In genomic region chr2:215617060-215617824, GRCh38 we compare ENCODE assay signal across 23 cellular contexts.
DNase-seq lines count a peak whose midpoint lies in the region; ATAC-seq, FAIRE-seq and TF ChIP-seq lines count a peak whose summit lies in the region.
"Had no signal": no experiment of that assay in that cellular context is flagged by ENCODE, and none has a peak within 500 bp of the region (broad histone marks: within the 10 kb centered on the region; RNA-seq: fewer than 3 reads in every experiment).

No MANE protein-coding gene starts in this region.

- intact Hi-C loops in HepG2 (cut with micrococcal nuclease; ENCODE audit: unreplicated experiment), result loop anchor here (2.0 to 5.0 kb wide), 2 partner anchors 180 to 200 kb away; partner anchors contain the start of gene FN1
- intact Hi-C loops in right lobe of liver (cut with DNase I), result no loop called here

- FAIRE-seq in HepG2 (lab: Jason Lieb, UNC) (peak; percentile 71), astrocyte (lab: Jason Lieb, UNC) (no peak)
- FAIRE-seq: GM12878 had no signal

- H3K4me1 ChIP-seq in HepG2 (ENCODE audit: insufficient read depth, low read length), result peaks cover 91% of the 10 kb centered on the region
- no peaks in the 10 kb centered on the region for H3K4me1 ChIP-seq in right lobe of liver
- peaks cover 26% of the 10 kb centered on the region for H3K4me1 ChIP-seq in astrocyte (ENCODE audit: insufficient read depth, low read length)

- peak overlapping the region; percentile 59 for H3K9ac ChIP-seq in HepG2 (ENCODE audit: insufficient read depth, low read depth, low read length)
- H3K9ac ChIP-seq in astrocyte (ENCODE audit: low read length), result no peak overlapping the region
- H3K9ac ChIP-seq: SK-N-SH had no signal

- H3K27ac Mint-ChIP-seq in astrocyte (ENCODE audit: unreplicated experiment) (peak overlapping the region; percentile 20), nephron progenitor cell (peak overlapping the region; percentile 66)
- H3K27ac Mint-ChIP-seq: H9, HFFc6 had no signal

- peaks cover 5% of the 10 kb centered on the region for H3K9me3 Mint-ChIP-seq in astrocyte (ENCODE audit: unreplicated experiment)
- H3K9me3 Mint-ChIP-seq in nephron progenitor cell, result peaks cover 38% of the 10 kb centered on the region
- H3K9me3 Mint-ChIP-seq: HFFc6 had no signal

- peaks cover 1% of the 10 kb centered on the region for H3K36me3 Mint-ChIP-seq in astrocyte (ENCODE audit: low read depth, unreplicated experiment)
- H3K36me3 Mint-ChIP-seq in nephron progenitor cell (ENCODE audit: low read depth), result peaks cover 27% of the 10 kb centered on the region

- in situ Hi-C loops in HepG2 (cut with HindIII; ENCODE audit: extremely low pct_ligation_motif_present, low pct_unique_long_range_greater_than_20kb), result loop anchor here (5.0 kb wide), 2 partner anchors 65 to 185 kb away; no protein-coding TSS in a partner anchor

- TF ChIP-seq CTCF in HepG2 (CRISPR knock-in tag; IDR thresholded peaks at IDR 0.05) (no peak), right lobe of liver (IDR thresholded peaks at IDR 0.05) (no peak), astrocyte (IDR thresholded peaks at IDR 0.05; ENCODE audit: insufficient read depth, low read depth, low read length) (no peak), nephron progenitor cell (IDR thresholded peaks at IDR 0.05) (no peak)

- H3K4me1 Mint-ChIP-seq in astrocyte (ENCODE audit: low read depth, unreplicated experiment), result peaks cover 49% of the 10 kb centered on the region
- peaks cover 65% of the 10 kb centered on the region for H3K4me1 Mint-ChIP-seq in nephron progenitor cell

- peak; percentile 63 to 100; a peak in 3 of 4 replicates for TF ChIP-seq EP300 in HepG2 (IDR thresholded peaks at IDR 0.05; ENCODE audit: low read depth in 2 of 2, low read length in 2 of 2)
- TF ChIP-seq EP300 in HepG2 (CRISPR knock-in tag; IDR thresholded peaks at IDR 0.05; ENCODE audit: borderline replicate concordance), result peak; percentile 99

- peak; percentile 98 for DNase-seq in HepG2 (ENCODE audit: low spot score)
- DNase-seq in right lobe of liver, result no peak
- DNase-seq in astrocyte (ENCODE audit: low read depth), result no peak
- DNase-seq in nephron progenitor cell, result no peak
- no peak for DNase-seq in putamen (ENCODE audit: low spot score)
- DNase-seq in DMS 273 (lab: John Stamatoyannopoulos, UW; ENCODE audit: unreplicated experiment), result no peak
- no peak for DNase-seq in NCI-H1436 treated with DMSO at 0.1 percent for 48 hours (lab: John Stamatoyannopoulos, UW)
- DNase-seq: DMS 273 treated with DMSO at 0.1 percent for 48 hours; DMS79 treated with DMSO at 0.1 percent for 48 hours; H9; HFFc6; NCI-H1417; NCI-H1930; NCI-H226; NCI-H510A treated with DMSO at 0.1 percent for 48 hours; NCI-H748 treated with DMSO at 0.1 percent for 48 hours; NK-92 treated with Interleukin-12 subunit alpha and Interleukin-12 subunit beta, amount 100 ng/mL, for 24 hours; SIG-M5; SK-N-SH had no signal

- H3K27me3 ChIP-seq in HepG2 (ENCODE audit: control insufficient read depth in 1 of 2, insufficient read depth in 2 of 2, low read length in 2 of 2) (no peaks in the 10 kb centered on the region), right lobe of liver (no peaks in the 10 kb centered on the region), astrocyte (ENCODE audit: insufficient read depth, low read length) (no peaks in the 10 kb centered on the region)

- BruUV-seq in HepG2 (replicated peaks; lab: Mats Ljungman, UMichigan), result no TSS peak

- no peaks in the 10 kb centered on the region for H3K27me3 Mint-ChIP-seq in astrocyte (ENCODE audit: low read depth, unreplicated experiment)
- peaks cover 8% of the 10 kb centered on the region for H3K27me3 Mint-ChIP-seq in nephron progenitor cell (ENCODE audit: low read depth, poor library complexity)

- no peaks in the 10 kb centered on the region for H3K9me3 ChIP-seq in HepG2 (ENCODE audit: low read length)
- H3K9me3 ChIP-seq in right lobe of liver, result no peaks in the 10 kb centered on the region
- H3K9me3 ChIP-seq in astrocyte (ENCODE audit: insufficient read depth, low read depth, low read length), result no peaks in the 10 kb centered on the region
- H3K9me3 ChIP-seq: SK-N-SH had no signal

- H3K4me2 ChIP-seq in HepG2 (ENCODE audit: low read depth, low read length) (peak overlapping the region; percentile 36), astrocyte (ENCODE audit: low read length) (no peak overlapping the region)
- H3K4me2 ChIP-seq: SK-N-SH had no signal

- H2AFZ ChIP-seq in HepG2 (ENCODE audit: low read length), result no peak overlapping the region
- H2AFZ ChIP-seq in astrocyte (ENCODE audit: low read depth, low read length), result no peak overlapping the region

- 44% methylated on average over 4 of the region's 4 CpGs for WGBS in HepG2 (ENCODE audit: low lambda C conversion rate)
- 43% methylated on average over 4 of the region's 4 CpGs for WGBS in right lobe of liver (ENCODE audit: insufficient coverage, low coverage, low lambda C conversion rate, missing lambda C conversion rate)

- H4K20me1 ChIP-seq in HepG2 (ENCODE audit: insufficient read depth, low read length), result no peaks in the 10 kb centered on the region
- no peaks in the 10 kb centered on the region for H4K20me1 ChIP-seq in astrocyte (ENCODE audit: insufficient read depth, low read length)

- H3K36me3 ChIP-seq in HepG2 (replicated peaks in 1 of 2; ENCODE audit: control insufficient read depth in 1 of 2, insufficient read depth in 2 of 2, low read length in 2 of 2), result no peaks in the 10 kb centered on the region
- no peaks in the 10 kb centered on the region for H3K36me3 ChIP-seq in right lobe of liver
- no peaks in the 10 kb centered on the region for H3K36me3 ChIP-seq in astrocyte (ENCODE audit: insufficient read depth, low read length)

- no peaks in the 10 kb centered on the region for H3K79me2 ChIP-seq in HepG2 (ENCODE audit: insufficient read depth, low read length)
- no peaks in the 10 kb centered on the region for H3K79me2 ChIP-seq in astrocyte (ENCODE audit: insufficient read depth, low read length)

- CTCF ChIA-PET in HepG2 (lab: Yijun Ruan, JAX; ENCODE audit: low intra/inter-chr PET ratio, low total read pairs), result no interaction called here

- H3K4me3 ChIP-seq in HepG2 (replicated peaks in 1 of 3; ENCODE audit: insufficient read depth in 1 of 3, low read depth in 2 of 3, low read length in 3 of 3) (no peak overlapping the region; a peak in 1 of 6 replicates), right lobe of liver (no peak overlapping the region), astrocyte (ENCODE audit: insufficient read depth, low read depth, low read length) (no peak overlapping the region)
- H3K4me3 ChIP-seq: GM12878 had no signal

- ATAC-seq in HepG2 (peak; percentile 68), right lobe of liver (no peak)
- ATAC-seq: GM12878, Panc1 had no signal

- TF ChIP-seq RAD21 in HepG2 (CRISPR knock-in tag; IDR thresholded peaks at IDR 0.05), result no peak; the same call in 1 of the 2 replicates

- POLR2A ChIA-PET in HepG2 (lab: Yijun Ruan, JAX), result interaction anchor here (3.2 kb wide), 1 partner anchor 64 kb away, joined by 13 read pairs; no protein-coding TSS in a partner anchor

- H3K27ac ChIP-seq in HepG2 (ENCODE audit: extremely low read length, insufficient read depth, low read length), result peak overlapping the region; percentile 90
- H3K27ac ChIP-seq in right lobe of liver, result no peak overlapping the region
- H3K27ac ChIP-seq in astrocyte (ENCODE audit: low read depth, low read length), result no peak overlapping the region
- H3K27ac ChIP-seq: C4-2B, HL-60 had no signal

- H3K4me3 Mint-ChIP-seq in astrocyte (ENCODE audit: unreplicated experiment) (no peak overlapping the region), nephron progenitor cell (no peak overlapping the region)
- H3K4me3 Mint-ChIP-seq: H9, HFFc6 had no signal

- TF ChIP-seq POLR2A in HepG2 (IDR thresholded peaks at IDR 0.05; ENCODE audit: insufficient read depth in 1 of 2, low read depth in 2 of 2, low read length in 2 of 2) (no peak), right lobe of liver (IDR thresholded peaks at IDR 0.05) (no peak)

TF ChIP-seq in HepG2, 621 proteins besides CTCF, POLR2A, EP300 and RAD21 (continues in another document):
- TF ChIP-seq IKZF4 (CRISPR knock-in tag; IDR thresholded peaks at IDR 0.05; ENCODE audit: borderline replicate concordance, low read depth, not compliant biosample characterization), result no peak
- TF ChIP-seq ZNF20 (CRISPR knock-in tag; IDR thresholded peaks at IDR 0.05), result no peak
- no peak for TF ChIP-seq RELA (CRISPR knock-in tag; IDR thresholded peaks at IDR 0.05)
- no peak for TF ChIP-seq ZNF563 (CRISPR knock-in tag; IDR thresholded peaks at IDR 0.05)
- peak; percentile 92 for TF ChIP-seq POGZ (CRISPR knock-in tag; IDR thresholded peaks at IDR 0.05)
- no peak for TF ChIP-seq NPAS2 (CRISPR knock-in tag; IDR thresholded peaks at IDR 0.05; ENCODE audit: borderline replicate concordance)
- TF ChIP-seq TIGD3 (CRISPR knock-in tag; IDR thresholded peaks at IDR 0.05; ENCODE audit: borderline replicate concordance), result no peak
- peak; percentile 99 for TF ChIP-seq FOXO1 (CRISPR knock-in tag; IDR thresholded peaks at IDR 0.05)
- TF ChIP-seq ZFP37 (CRISPR knock-in tag; IDR thresholded peaks at IDR 0.05; ENCODE audit: borderline replicate concordance), result peak; percentile 74; the same call in 1 of the 2 replicates
- TF ChIP-seq DNMT1 (CRISPR knock-in tag; IDR thresholded peaks at IDR 0.05), result no peak
- TF ChIP-seq SNAPC2 (CRISPR knock-in tag; IDR thresholded peaks at IDR 0.05), result no peak; the same call in none of the 2 replicates
